Comparison of ENCODE assay signal across 1 cellular context in genomic region chr2:219616550-219616949, GRCh38.
TF ChIP-seq lines count a peak whose summit lies in the region.

No MANE protein-coding gene starts in this region.

TF ChIP-seq in HepG2, 621 proteins besides CTCF, POLR2A, EP300 and RAD21:
- TF ChIP-seq NCOA2 (CRISPR knock-in tag; IDR thresholded peaks at IDR 0.05) (no peak), ATF4 (CRISPR knock-in tag; IDR thresholded peaks at IDR 0.05) (no peak), ZNF235 (CRISPR knock-in tag; IDR thresholded peaks at IDR 0.05; ENCODE audit: borderline replicate concordance) (no peak), SPEN (CRISPR knock-in tag; IDR thresholded peaks at IDR 0.05; ENCODE audit: low read depth) (no peak), ZNF567 (CRISPR knock-in tag; IDR thresholded peaks at IDR 0.05; ENCODE audit: borderline replicate concordance) (no peak), CENPBD1 (CRISPR knock-in tag; IDR thresholded peaks at IDR 0.05; ENCODE audit: borderline replicate concordance, low read depth) (no peak), ZNF224 (CRISPR knock-in tag; IDR thresholded peaks at IDR 0.05) (no peak), KLF15 (CRISPR knock-in tag; IDR thresholded peaks at IDR 0.05; ENCODE audit: borderline replicate concordance) (no peak), GABPA (IDR thresholded peaks at IDR 0.05; ENCODE audit: low read depth, low read length) (no peak), GABPA (CRISPR knock-in tag; IDR thresholded peaks at IDR 0.05; ENCODE audit: low read depth) (no peak), PHF21A (CRISPR knock-in tag; IDR thresholded peaks at IDR 0.05) (no peak)
